10 cellular contexts compared by ENCODE assay signal in genomic region chr1:244920911-244921310, GRCh38. TPM values are rescaled to one million over a fixed set of nuclear protein-coding genes. Genes with fewer than 3 reads are reported as not detected.
DNase-seq lines count a peak whose midpoint lies in the region; ATAC-seq and TF ChIP-seq lines count a peak whose summit lies in the region.
"Had no signal": no experiment of that assay in that cellular context is flagged by ENCODE, and none has a peak within 500 bp of the region (broad histone marks: within the 10 kb centered on the region; RNA-seq: fewer than 3 reads in every experiment).

No MANE protein-coding gene starts in this region.

- no peak for TF ChIP-seq POLR2A in uterus (IDR thresholded peaks at IDR 0.05)

- H3K4me3 ChIP-seq in uterus: no peak overlapping the region

- intact Hi-C loops in uterus (cut with DNase I; ENCODE audit: low total_unique reads): no loop called here

- H3K9me3 ChIP-seq in uterus: no peaks in the 10 kb centered on the region

- no peak for TF ChIP-seq CTCF in uterus (IDR thresholded peaks at IDR 0.05)

- H3K27ac ChIP-seq in uterus: no peak overlapping the region

- H3K27me3 ChIP-seq in uterus: no peaks in the 10 kb centered on the region

- ATAC-seq in GM19351 (IDR thresholded peaks at IDR 0.05; ENCODE audit: unreplicated experiment) (peak; percentile 67), HG02981 (IDR thresholded peaks at IDR 0.05; ENCODE audit: unreplicated experiment) (peak; percentile 49)

- no peaks in the 10 kb centered on the region for H3K4me1 ChIP-seq in uterus

- peak; percentile 89 to 93 for DNase-seq in AML-193 (lab: John Stamatoyannopoulos, UW)
- peak; percentile 99 for DNase-seq in NOMO-1 treated with DMSO at 0.1 percent for 48 hours (lab: John Stamatoyannopoulos, UW; ENCODE audit: unreplicated experiment)
- no peak for DNase-seq in putamen (ENCODE audit: low spot score)
- DNase-seq in NCI-H1417 treated with DMSO at 0.1 percent for 48 hours (lab: John Stamatoyannopoulos, UW): no peak
- no peak for DNase-seq in uterus
- DNase-seq in NCI-H146 (lab: John Stamatoyannopoulos, UW): no peak
- DNase-seq: NCI-H2081 treated with DMSO at 0.1 percent for 48 hours; stimulated activated CD8-positive, alpha-beta memory T cell treated with anti-CD3 and anti-CD28 coated beads, Interleukin-4, amount 100 ng/mL, for 48 hours had no signal

- H3K36me3 ChIP-seq in uterus: no peaks in the 10 kb centered on the region

RNA-seq across cellular contexts. Expression of gene HNRNPU, which starts 56.6 kb away (rescaled TPM):
- 100 to 1,000 TPM; 154 to 603 (median 269) TPM for total RNA-seq in uterus

Comparison
In these comparisons a context has a peak if more than half of its experiments do, and no peak if none do; other contexts are left out.
1. DNase-seq: peak in AML-193 (2 of 2) and NOMO-1 treated with DMSO at 0.1 percent for 48 hours (single experiment); none in putamen (single experiment), NCI-H1417 treated with DMSO at 0.1 percent for 48 hours (single experiment), uterus (0 of 2) and NCI-H146 (single experiment).